Comparison of ENCODE assay signal across 3 cellular contexts in genomic region chr1:172620603-172621002, GRCh38. TPM values are rescaled to one million over a fixed set of nuclear protein-coding genes. Genes with fewer than 3 reads are reported as not detected.
"Had no signal": no experiment of that assay in that cellular context is flagged by ENCODE, and none has a peak within 500 bp of the region (broad histone marks: within the 10 kb centered on the region; RNA-seq: fewer than 3 reads in every experiment).

No MANE protein-coding gene starts in this region.

RNA-seq across cellular contexts. Expression of gene FASLG, which starts 38.3 kb away (rescaled TPM):
- total RNA-seq: M059J, Right ventricle myocardium superior, SJSA1 had no signal
